Comparison of ENCODE assay signal across 9 cellular contexts in the genomic region with DNA sequence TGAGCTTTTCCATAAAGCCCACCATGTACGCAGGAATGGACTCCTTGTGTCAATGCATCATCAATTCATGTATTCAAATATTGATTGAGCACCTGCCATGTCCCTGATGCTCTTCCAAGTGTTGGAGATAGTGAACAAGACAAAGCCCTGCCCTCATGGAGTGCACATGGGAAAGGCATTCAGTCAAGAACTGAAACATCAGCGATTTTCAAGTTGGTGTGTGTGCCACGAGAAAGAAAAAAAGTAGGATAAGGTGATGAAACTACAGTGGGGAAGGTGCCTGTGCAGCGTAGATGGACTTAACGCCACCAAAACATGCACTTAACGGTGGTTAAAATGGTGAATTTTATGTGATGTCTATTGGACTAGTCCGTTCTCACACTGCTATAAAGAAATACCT.
"Had no signal": no experiment of that assay in that cellular context is flagged by ENCODE, and none has a peak within 500 bp of the region (broad histone marks: within the 10 kb centered on the region; RNA-seq: fewer than 3 reads in every experiment).

No MANE protein-coding gene starts in this region.

- H3K9ac ChIP-seq: KMS-11 had no signal

- H2AFZ ChIP-seq: GM23338 had no signal

- H3K4me3 Mint-ChIP-seq: GM23338, H9 had no signal

- H3K9me3 Mint-ChIP-seq: GM23338, H9 had no signal

- FAIRE-seq: H1, H54, HTR-8/SVneo had no signal

- ATAC-seq: GM23338 had no signal

- H3K4me2 ChIP-seq: GM23338, KMS-11 had no signal

- H3K4me3 ChIP-seq: GM23338 had no signal

- H3K27ac ChIP-seq: KMS-11 had no signal

- H3K27ac Mint-ChIP-seq: GM23338, H9 had no signal

- DNase-seq: H9, HCEC 1CT, Karpas-422, KBM-7 had no signal
